23 cellular contexts compared by ENCODE assay signal in the genomic region with DNA sequence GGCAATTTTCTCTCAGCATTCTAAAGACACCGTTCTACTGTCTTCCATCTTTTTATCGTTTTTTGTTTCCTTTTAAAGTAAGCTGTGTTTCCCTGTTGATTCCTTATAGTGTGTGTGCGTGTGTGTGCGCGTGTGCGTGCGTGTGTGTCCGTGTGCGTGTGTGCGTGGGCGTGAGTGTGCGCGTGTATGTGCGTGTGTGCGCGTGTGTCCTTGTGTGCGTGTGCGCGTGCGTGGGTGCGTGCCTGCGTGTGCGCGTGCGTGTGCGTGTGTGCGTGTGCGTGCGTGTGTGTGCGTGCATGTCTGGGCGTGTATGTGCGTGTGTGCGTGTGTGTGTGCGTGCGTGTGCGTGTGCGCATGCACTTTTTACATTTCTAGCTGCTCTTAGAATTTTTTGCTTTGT.
DNase-seq lines count a peak whose midpoint lies in the region; ATAC-seq and TF ChIP-seq lines count a peak whose summit lies in the region.
"Had no signal": no experiment of that assay in that cellular context is flagged by ENCODE, and none has a peak within 500 bp of the region (broad histone marks: within the 10 kb centered on the region; RNA-seq: fewer than 3 reads in every experiment).

No MANE protein-coding gene starts in this region.

- ATAC-seq in heart right ventricle, result no peak
- ATAC-seq in stimulated activated naive B cell treated with anti-CD40 and anti-IgM and Interleukin-4, amounts not matched to agents 10 μg/mL and 1 μg/mL and 100 μg/mL, for 72 hours (replicated peaks), result no peak
- ATAC-seq: A549, HCT116 had no signal

- no peak overlapping the region for H3K4me2 ChIP-seq in trophoblast cell (ENCODE audit: low read length)
- H3K4me2 ChIP-seq: A549; BLaER1 treated with 17β-estradiol and CSF1 and Interleukin-3, amounts not matched to agents 10 nM and 100 nM had no signal

- no peak overlapping the region for H2AK5ac ChIP-seq in trophoblast cell (ENCODE audit: low read length)

- no peaks in the 10 kb centered on the region for H3K79me1 ChIP-seq in trophoblast cell (ENCODE audit: low read length)

- no peaks in the 10 kb centered on the region for H3K9me3 Mint-ChIP-seq in activated naive CD4-positive, alpha-beta T cell treated with anti-CD3 and anti-CD28 coated beads, Interleukin-2, amount 50 U/mL, for 24 hours
- peaks cover 13% of the 10 kb centered on the region for H3K9me3 Mint-ChIP-seq in endodermal cell
- peaks cover 9 to 10% of the 10 kb centered on the region in 2 donors for H3K9me3 Mint-ChIP-seq in stimulated activated naive B cell treated with anti-CD40 and anti-IgM and Interleukin-4, amounts not matched to agents 10 μg/mL and 1 μg/mL and 100 μg/mL, for 72 hours
- H3K9me3 Mint-ChIP-seq: CD4-positive, alpha-beta T cell had no signal

- WGBS in endodermal cell (ENCODE audit: insufficient coverage in 1 of 2, insufficient read length in 1 of 2), 2 experiments, result 92% methylated on average over 36 to 37 of the region's 37 CpGs
- WGBS in trophoblast cell (ENCODE audit: extremely low coverage, insufficient coverage, insufficient read length), result no CpG with 5 or more reads among the region's 37 CpGs
- 88 to 90% methylated on average over 26 to 37 of the region's 37 CpGs for WGBS in heart right ventricle, 2 donors

- no peak overlapping the region for H3K18ac ChIP-seq in trophoblast cell (ENCODE audit: low read length)

- H2AFZ ChIP-seq in trophoblast cell (ENCODE audit: insufficient read depth, low read length, poor library complexity), result no peak overlapping the region
- H2AFZ ChIP-seq: GM23248 had no signal

- TF ChIP-seq CTCF in endodermal cell (conservative IDR thresholded peaks at IDR 0.05), result no peak
- TF ChIP-seq CTCF in heart right ventricle (IDR thresholded peaks at IDR 0.05), result no peak

- no peak overlapping the region for H2BK120ac ChIP-seq in trophoblast cell (ENCODE audit: insufficient read depth, low read length, poor library complexity)

- H3K4me1 ChIP-seq in endodermal cell (ENCODE audit: control insufficient read depth, insufficient read depth, low read length), result peaks cover 6% of the 10 kb centered on the region
- H3K4me1 ChIP-seq in trophoblast cell (ENCODE audit: control insufficient read depth in 1 of 2, insufficient read depth in 2 of 2, low read length in 2 of 2), result no peaks in the 10 kb centered on the region
- H3K4me1 ChIP-seq in heart right ventricle, result no peaks in the 10 kb centered on the region
- H3K4me1 ChIP-seq: A549, BE2C had no signal

- H2BK5ac ChIP-seq in trophoblast cell (ENCODE audit: low read depth, low read length, poor library complexity), result no peak overlapping the region

- H4K91ac ChIP-seq in trophoblast cell (ENCODE audit: low read depth, low read length), result no peak overlapping the region

- peak overlapping the region; percentile 4 for H3K27ac Mint-ChIP-seq in activated naive CD4-positive, alpha-beta T cell treated with anti-CD3 and anti-CD28 coated beads, Interleukin-2, amount 50 U/mL, for 24 hours
- H3K27ac Mint-ChIP-seq in endodermal cell, result no peak overlapping the region
- H3K27ac Mint-ChIP-seq in stimulated activated naive B cell treated with anti-CD40 and anti-IgM and Interleukin-4, amounts not matched to agents 10 μg/mL and 1 μg/mL and 100 μg/mL, for 72 hours, result no peak overlapping the region
- H3K27ac Mint-ChIP-seq: CD14-positive monocyte; CD4-positive, alpha-beta T cell; CD8-positive, alpha-beta memory T cell had no signal

- no peak overlapping the region for H3K4ac ChIP-seq in trophoblast cell (ENCODE audit: low read depth, low read length)

- H3K14ac ChIP-seq in trophoblast cell (ENCODE audit: low read length), result no peak overlapping the region

- H3K27me3 ChIP-seq in endodermal cell (ENCODE audit: control insufficient read depth, insufficient read depth, low read length, poor library complexity, severe bottlenecking), result no peaks in the 10 kb centered on the region
- H3K27me3 ChIP-seq in trophoblast cell (ENCODE audit: insufficient read depth, low read length), result no peaks in the 10 kb centered on the region
- peaks cover 0 to 9% (median 0%) of the 10 kb centered on the region in 7 donors for H3K27me3 ChIP-seq in heart right ventricle
- H3K27me3 ChIP-seq: BE2C had no signal

- intact Hi-C loops in heart right ventricle (cut with DNase I), result no loop called here

- no peak overlapping the region for H4K8ac ChIP-seq in trophoblast cell (ENCODE audit: low read depth, low read length)

- H3K9me3 ChIP-seq in endodermal cell (ENCODE audit: control insufficient read depth, low read length), result no peaks in the 10 kb centered on the region
- peaks cover 2% of the 10 kb centered on the region for H3K9me3 ChIP-seq in trophoblast cell (ENCODE audit: insufficient read depth, low read depth, low read length)
- H3K9me3 ChIP-seq in heart right ventricle, result peaks cover 0 to 7% (median 0%) of the 10 kb centered on the region in 11 donors
- H3K9me3 ChIP-seq: A549; BE2C; BLaER1 treated with 17β-estradiol and CSF1 and Interleukin-3, amounts not matched to agents 10 nM and 100 nM had no signal

- H3K36me3 Mint-ChIP-seq in activated naive CD4-positive, alpha-beta T cell treated with anti-CD3 and anti-CD28 coated beads, Interleukin-2, amount 50 U/mL, for 24 hours, result no peaks in the 10 kb centered on the region
- H3K36me3 Mint-ChIP-seq in endodermal cell (ENCODE audit: low read depth), result no peaks in the 10 kb centered on the region
- H3K36me3 Mint-ChIP-seq in stimulated activated naive B cell treated with anti-CD40 and anti-IgM and Interleukin-4, amounts not matched to agents 10 μg/mL and 1 μg/mL and 100 μg/mL, for 72 hours, result no peaks in the 10 kb centered on the region
- H3K36me3 Mint-ChIP-seq: CD14-positive monocyte; CD8-positive, alpha-beta memory T cell had no signal

- H3K9ac ChIP-seq in endodermal cell (ENCODE audit: extremely low read depth, low read length, poor library complexity, severe bottlenecking) (no peak overlapping the region), trophoblast cell (ENCODE audit: low read length) (no peak overlapping the region)
- H3K9ac ChIP-seq: BLaER1 treated with 17β-estradiol and CSF1 and Interleukin-3, amounts not matched to agents 10 nM and 100 nM; GM23248 had no signal

- H2BK12ac ChIP-seq in trophoblast cell (ENCODE audit: low read length), result no peak overlapping the region

- no peaks in the 10 kb centered on the region for H3K79me2 ChIP-seq in trophoblast cell (ENCODE audit: control insufficient read depth, insufficient read depth, low read length, poor library complexity)

- H3K4me3 Mint-ChIP-seq in activated naive CD4-positive, alpha-beta T cell treated with anti-CD3 and anti-CD28 coated beads, Interleukin-2, amount 50 U/mL, for 24 hours, result no peak overlapping the region
- no peak overlapping the region for H3K4me3 Mint-ChIP-seq in endodermal cell
- no peak overlapping the region for H3K4me3 Mint-ChIP-seq in stimulated activated naive B cell treated with anti-CD40 and anti-IgM and Interleukin-4, amounts not matched to agents 10 μg/mL and 1 μg/mL and 100 μg/mL, for 72 hours
- H3K4me3 Mint-ChIP-seq: CD14-positive monocyte; CD4-positive, alpha-beta T cell; CD8-positive, alpha-beta memory T cell; H9 had no signal

- H3K36me3 ChIP-seq in endodermal cell (ENCODE audit: control insufficient read depth, insufficient read depth, low read length), result no peaks in the 10 kb centered on the region
- no peaks in the 10 kb centered on the region for H3K36me3 ChIP-seq in trophoblast cell (ENCODE audit: control insufficient read depth in 1 of 2, insufficient read depth in 2 of 2, low read length in 2 of 2)
- H3K36me3 ChIP-seq in heart right ventricle, result no peaks in the 10 kb centered on the region
- H3K36me3 ChIP-seq: BE2C; BLaER1 treated with 17β-estradiol and CSF1 and Interleukin-3, amounts not matched to agents 10 nM and 100 nM had no signal

- DNase-seq in activated naive CD4-positive, alpha-beta T cell (lab: John Stamatoyannopoulos, UW), result no peak
- peak; percentile 12 for DNase-seq in endodermal cell
- no peak for DNase-seq in trophoblast cell
- no peak for DNase-seq in GM03348 (ENCODE audit: low spot score)
- no peak for DNase-seq in heart right ventricle
- DNase-seq in stimulated activated naive B cell treated with anti-CD40 and anti-IgM and Interleukin-4, amounts not matched to agents 10 μg/mL and 1 μg/mL and 100 μg/mL, for 72 hours, result no peak
- DNase-seq: 8988T; ACHN; AML-193; BE2C; CD4-positive, alpha-beta T cell; CD8-positive, alpha-beta memory T cell; DMS 273 treated with DMSO at 0.1 percent for 48 hours; DMS79; EL; GDM1; GM23248; H9 had no signal

- no peak overlapping the region for H3K23ac ChIP-seq in trophoblast cell (ENCODE audit: low read length)

- H3K4me1 Mint-ChIP-seq in activated naive CD4-positive, alpha-beta T cell treated with anti-CD3 and anti-CD28 coated beads, Interleukin-2, amount 50 U/mL, for 24 hours, result no peaks in the 10 kb centered on the region
- H3K4me1 Mint-ChIP-seq in endodermal cell, result peaks cover 8% of the 10 kb centered on the region
- no peaks in the 10 kb centered on the region for H3K4me1 Mint-ChIP-seq in stimulated activated naive B cell treated with anti-CD40 and anti-IgM and Interleukin-4, amounts not matched to agents 10 μg/mL and 1 μg/mL and 100 μg/mL, for 72 hours
- H3K4me1 Mint-ChIP-seq: CD14-positive monocyte; CD8-positive, alpha-beta memory T cell had no signal

- no peak overlapping the region for H3K27ac ChIP-seq in endodermal cell (ENCODE audit: low read depth, low read length)
- no peak overlapping the region for H3K27ac ChIP-seq in trophoblast cell (ENCODE audit: low read depth, low read length)
- H3K27ac ChIP-seq in heart right ventricle, result no peak overlapping the region
- H3K27ac ChIP-seq: A549; BLaER1 treated with 17β-estradiol and CSF1 and Interleukin-3, amounts not matched to agents 10 nM and 100 nM; GM23248 had no signal

- no peaks in the 10 kb centered on the region for H3K27me3 Mint-ChIP-seq in activated naive CD4-positive, alpha-beta T cell treated with anti-CD3 and anti-CD28 coated beads, Interleukin-2, amount 50 U/mL, for 24 hours
- H3K27me3 Mint-ChIP-seq in endodermal cell (ENCODE audit: insufficient read depth), result no peaks in the 10 kb centered on the region
- no peaks in the 10 kb centered on the region for H3K27me3 Mint-ChIP-seq in stimulated activated naive B cell treated with anti-CD40 and anti-IgM and Interleukin-4, amounts not matched to agents 10 μg/mL and 1 μg/mL and 100 μg/mL, for 72 hours
- H3K27me3 Mint-ChIP-seq: CD4-positive, alpha-beta T cell had no signal

- no peak overlapping the region for H3K4me3 ChIP-seq in endodermal cell (ENCODE audit: low read length)
- peak overlapping the region; percentile 31 for H3K4me3 ChIP-seq in trophoblast cell (ENCODE audit: low read depth, low read length)
- no peak overlapping the region for H3K4me3 ChIP-seq in heart right ventricle
- H3K4me3 ChIP-seq: A549; BLaER1 treated with 17β-estradiol and CSF1 and Interleukin-3, amounts not matched to agents 10 nM and 100 nM; GM23248 had no signal

- no peak overlapping the region for H4K12ac ChIP-seq in trophoblast cell (ENCODE audit: low read depth, low read length)
